In the genomic region with DNA sequence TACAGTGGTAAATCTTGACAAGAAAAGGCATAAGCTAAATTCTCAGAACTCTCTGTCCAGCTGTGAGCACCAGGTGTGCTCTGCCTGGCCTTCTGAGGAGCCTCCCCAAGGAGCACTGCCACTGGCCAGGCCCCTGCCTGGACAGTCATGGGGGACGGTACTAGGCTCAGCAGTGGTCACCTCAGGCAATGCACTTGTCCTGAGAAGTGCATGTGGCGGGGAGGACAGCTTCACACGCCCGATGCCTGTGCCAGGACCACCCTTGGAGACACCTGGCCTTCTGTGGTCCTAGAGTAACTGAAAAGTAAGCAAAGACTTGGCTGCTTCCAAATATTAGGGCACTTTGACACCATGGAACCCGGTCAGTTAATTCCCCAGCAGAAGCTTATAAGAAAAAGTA, we compare ENCODE assay signal across 21 cellular contexts. TPM values are rescaled to one million over a fixed set of nuclear protein-coding genes. Genes with fewer than 3 reads are reported as not detected.
DNase-seq lines count a peak whose midpoint lies in the region; ATAC-seq and TF ChIP-seq lines count a peak whose summit lies in the region.
"Had no signal": no experiment of that assay in that cellular context is flagged by ENCODE, and none has a peak within 500 bp of the region (broad histone marks: within the 10 kb centered on the region; RNA-seq: fewer than 3 reads in every experiment).

No MANE protein-coding gene starts in this region.

- no peak for TF ChIP-seq POLR2A in suprapubic skin (IDR thresholded peaks at IDR 0.05)
- no peak for TF ChIP-seq POLR2A in erythroblast (IDR thresholded peaks at IDR 0.05; ENCODE audit: low read length)

- peaks cover 17% of the 10 kb centered on the region for H3K4me1 ChIP-seq in suprapubic skin
- H3K4me1 ChIP-seq: BE2C had no signal

- DNase-seq in activated effector memory CD4-positive, alpha-beta T cell treated with anti-CD3 and anti-CD28 coated beads, Interleukin-2, amount 50 U/mL, for 16 hours = peak; percentile 53
- DNase-seq in activated effector memory CD4-positive, alpha-beta T cell treated with Interleukin-2 at 50 U/mL for 16 hours = no peak
- DNase-seq in iPS-NIHi7 (ENCODE audit: extremely low spot score) (peak; percentile 3), suprapubic skin (ENCODE audit: low spot score in 2 of 2) (peak; percentile 12 to 26), erythroblast (lab: John Stamatoyannopoulos, UW) (no peak)
- DNase-seq: AML-193; BE2C; CD4-positive, alpha-beta T cell; CD8-positive, alpha-beta memory T cell; DMS 273 treated with DMSO at 0.1 percent for 48 hours; DMS79; EL; GDM1; H9 had no signal

- no peaks in the 10 kb centered on the region for H3K36me3 ChIP-seq in suprapubic skin
- H3K36me3 ChIP-seq: BE2C; BLaER1 treated with 17β-estradiol and CSF1 and Interleukin-3, amounts not matched to agents 10 nM and 100 nM had no signal

- H3K9me3 ChIP-seq in suprapubic skin = no peaks in the 10 kb centered on the region
- H3K9me3 ChIP-seq: BE2C; BLaER1 treated with 17β-estradiol and CSF1 and Interleukin-3, amounts not matched to agents 10 nM and 100 nM had no signal

- no peaks in the 10 kb centered on the region for H3K27me3 ChIP-seq in suprapubic skin
- H3K27me3 ChIP-seq: BE2C; BLaER1 treated with 17β-estradiol and CSF1 and Interleukin-3, amounts not matched to agents 10 nM and 100 nM had no signal

- TF ChIP-seq CTCF in suprapubic skin (IDR thresholded peaks at IDR 0.05) = no peak

- no peak overlapping the region for H3K4me3 ChIP-seq in suprapubic skin
- H3K4me3 ChIP-seq: BLaER1 treated with 17β-estradiol and CSF1 and Interleukin-3, amounts not matched to agents 10 nM and 100 nM; GM12878; GM23338 had no signal

- TF ChIP-seq EP300 in suprapubic skin (IDR thresholded peaks at IDR 0.05) = no peak

- WGBS in suprapubic skin = 85% methylated on average over 5 of the region's 5 CpGs

- H3K27ac ChIP-seq in suprapubic skin = no peak overlapping the region
- H3K27ac ChIP-seq: 22Rv1; BLaER1 treated with 17β-estradiol and CSF1 and Interleukin-3, amounts not matched to agents 10 nM and 100 nM had no signal

- ATAC-seq in GM19467 (IDR thresholded peaks at IDR 0.05; ENCODE audit: unreplicated experiment) (no peak), HG02798 (IDR thresholded peaks at IDR 0.05; ENCODE audit: poor library complexity, unreplicated experiment) (no peak)
- ATAC-seq: GM12878, GM23338 had no signal

RNA-seq across cellular contexts. Expression of gene SCGB1A1, which starts 28.6 kb away (rescaled TPM):
- total RNA-seq in suprapubic skin = not detected
- total RNA-seq: CD4-positive, alpha-beta T cell; CD8-positive, alpha-beta memory T cell; GM12878; GM23338; H4; H9 had no signal

RNA-seq across cellular contexts. Expression of gene ASRGL1, which starts 53.0 kb away (rescaled TPM):
- total RNA-seq in suprapubic skin = 10 to 100 TPM in 1 of 4 donors, 1 to 10 TPM in 3; 2.5 to 10.5 (median 5.2) TPM

Comparison
In these comparisons a context has a peak if more than half of its experiments do, and no peak if none do; other contexts are left out.
1. DNase-seq: peak in activated effector memory CD4-positive, alpha-beta T cell treated with anti-CD3 and anti-CD28 coated beads, Interleukin-2, amount 50 U/mL, for 16 hours (single experiment), iPS-NIHi7 (single experiment) and suprapubic skin (2 of 2); none in activated effector memory CD4-positive, alpha-beta T cell treated with Interleukin-2 at 50 U/mL for 16 hours (single experiment) and erythroblast (0 of 2).